ENCODE assay signal across 8 cellular contexts in the genomic region with DNA sequence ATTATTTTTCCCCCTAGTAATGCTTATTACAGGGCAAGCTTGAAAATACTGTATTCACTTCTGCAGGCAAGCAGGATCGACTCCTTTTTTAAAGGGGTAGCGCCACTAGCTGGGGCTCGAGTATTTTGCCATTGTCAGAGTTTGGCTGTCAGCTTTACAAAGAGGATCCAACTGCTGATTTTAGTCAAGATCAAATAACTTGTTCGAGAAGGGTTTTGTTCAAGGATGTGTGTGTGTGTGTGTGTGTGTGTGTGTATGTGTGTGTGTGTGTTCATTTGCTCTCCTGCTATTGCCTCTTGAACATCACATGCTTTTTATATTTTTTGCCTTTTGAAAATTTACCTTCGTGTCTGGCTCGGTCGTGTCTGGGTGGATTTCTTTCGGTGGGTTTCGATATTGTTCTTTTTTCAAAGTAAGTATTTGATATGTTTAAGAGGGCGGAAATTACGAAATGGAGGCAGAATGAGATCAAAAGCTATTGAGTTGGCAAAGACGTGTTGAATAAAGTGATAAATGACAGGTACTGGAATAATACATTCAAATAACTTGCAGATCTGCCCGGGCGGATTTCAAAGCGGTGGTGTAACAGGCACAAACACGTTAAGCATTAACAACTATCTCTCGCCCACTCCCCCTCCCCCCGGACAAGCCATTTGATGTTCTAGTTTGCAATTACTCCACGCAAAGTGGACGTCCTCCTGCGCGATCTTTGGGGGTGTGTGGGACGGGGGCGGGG. TPM values are rescaled to one million over a fixed set of nuclear protein-coding genes. Genes with fewer than 3 reads are reported as not detected.
A peak's percentile ranks its signal among the peaks of the same experiment; 100 is the strongest.
DNase-seq lines count a peak whose midpoint lies in the region; ATAC-seq, FAIRE-seq and TF ChIP-seq lines count a peak whose summit lies in the region.

No MANE protein-coding gene starts in this region.

- BruUV-seq in HepG2 (replicated peaks; lab: Mats Ljungman, UMichigan) = no TSS peak

- no peaks in the 10 kb centered on the region for H3K27me3 Mint-ChIP-seq in activated CD4-positive, alpha-beta T cell treated with anti-CD3 and anti-CD28 coated beads, Interleukin-2, amount 10 ng/mL, durations not matched to agents 24 days and 14 days

- WGBS in HepG2 (ENCODE audit: low lambda C conversion rate) = under 1% methylated on average over 19 of the region's 24 CpGs

- TF ChIP-seq RAD21 in HepG2 (CRISPR knock-in tag; IDR thresholded peaks at IDR 0.05) = no peak

- peaks cover 14% of the 10 kb centered on the region for H3K36me3 Mint-ChIP-seq in activated CD4-positive, alpha-beta T cell treated with anti-CD3 and anti-CD28 coated beads, Interleukin-2, amount 10 ng/mL, durations not matched to agents 24 days and 14 days (ENCODE audit: low read depth)

- CTCF ChIA-PET in HepG2 (lab: Yijun Ruan, JAX; ENCODE audit: low intra/inter-chr PET ratio, low total read pairs) = no interaction called here

- peak; percentile 26 for FAIRE-seq in HepG2 (lab: Jason Lieb, UNC)

- no peak overlapping the region for H2AFZ ChIP-seq in HepG2 (ENCODE audit: low read length)

- TF ChIP-seq POLR2A in HepG2 (IDR thresholded peaks at IDR 0.05; ENCODE audit: insufficient read depth in 1 of 2, low read depth in 2 of 2, low read length in 2 of 2) = no peak

- peak overlapping the region; percentile 78 for H3K4me2 ChIP-seq in HepG2 (ENCODE audit: low read depth, low read length)

- intact Hi-C loops in activated CD4-positive, alpha-beta T cell treated with anti-CD3 and anti-CD28 coated beads, Interleukin-2, amount 10 ng/mL, durations not matched to agents 24 days and 14 days (cut with micrococcal nuclease) = loop anchor here (1.0 to 10.0 kb wide), 8 partner anchors 41 to 1165 kb away; a partner anchor contains a TSS
- intact Hi-C loops in HepG2 (cut with micrococcal nuclease; ENCODE audit: unreplicated experiment) = loop anchor here (1.0 to 5.0 kb wide), 4 partner anchors 66 to 365 kb away; a partner anchor contains a TSS

- peak; percentile 42 for DNase-seq in NCI-H146 (lab: John Stamatoyannopoulos, UW)
- peak; percentile 87 for DNase-seq in activated CD4-positive, alpha-beta T cell treated with anti-CD3 and anti-CD28 coated beads, Interleukin-2, amount 10 ng/mL, durations not matched to agents 24 days and 14 days
- DNase-seq in dermis blood vessel endothelial cell = peak; percentile 71
- DNase-seq in HepG2 (ENCODE audit: low spot score) = peak; percentile 70
- peak; percentile 45 to 55 for DNase-seq in stimulated activated CD4-positive, alpha-beta T cell treated with anti-CD3 and anti-CD28 coated beads, Interleukin-4, amount 100 ng/mL, for 48 hours (ENCODE audit: low read depth in 2 of 2)
- DNase-seq in mesenteric fat pad (ENCODE audit: low spot score) = no peak

- peak overlapping the region; percentile 93 to 96 (median 94) for H3K4me3 ChIP-seq in HepG2 (replicated peaks in 1 of 3; ENCODE audit: insufficient read depth in 1 of 3, low read depth in 2 of 3, low read length in 3 of 3)

- ATAC-seq in GM21447 (IDR thresholded peaks at IDR 0.05; ENCODE audit: unreplicated experiment) (peak; percentile 5), HepG2 (peak; percentile 67)

- peak overlapping the region; percentile 92 for H3K4me3 Mint-ChIP-seq in activated CD4-positive, alpha-beta T cell treated with anti-CD3 and anti-CD28 coated beads, Interleukin-2, amount 10 ng/mL, durations not matched to agents 24 days and 14 days

- peaks cover 4% of the 10 kb centered on the region; the same call in 1 of the 2 replicates for H4K20me1 ChIP-seq in HepG2 (ENCODE audit: insufficient read depth, low read length)

- TF ChIP-seq EP300 in HepG2 (IDR thresholded peaks at IDR 0.05; ENCODE audit: low read depth in 2 of 2, low read length in 2 of 2) = no peak
- no peak for TF ChIP-seq EP300 in HepG2 (CRISPR knock-in tag; IDR thresholded peaks at IDR 0.05; ENCODE audit: borderline replicate concordance)

- TF ChIP-seq CTCF in C4-2B (conservative IDR thresholded peaks at IDR 0.05) (no peak; the same call in 1 of the 2 replicates), HepG2 (CRISPR knock-in tag; IDR thresholded peaks at IDR 0.05) (peak; percentile 58)

- H3K4me1 ChIP-seq in HepG2 (ENCODE audit: insufficient read depth, low read length) = peaks cover 59% of the 10 kb centered on the region

- no peaks in the 10 kb centered on the region for H3K36me3 ChIP-seq in HepG2 (replicated peaks in 1 of 2; ENCODE audit: control insufficient read depth in 1 of 2, insufficient read depth in 2 of 2, low read length in 2 of 2)

- POLR2A ChIA-PET in HepG2 (lab: Yijun Ruan, JAX) = interaction anchor here (0.8 to 2.1 kb wide), 14 partner anchors 34 to 366 kb away, joined by 3 to 12 read pairs (median 4); a partner anchor contains a TSS

- H3K4me1 Mint-ChIP-seq in activated CD4-positive, alpha-beta T cell treated with anti-CD3 and anti-CD28 coated beads, Interleukin-2, amount 10 ng/mL, durations not matched to agents 24 days and 14 days = peaks cover 39% of the 10 kb centered on the region

- H3K9me3 Mint-ChIP-seq in activated CD4-positive, alpha-beta T cell treated with anti-CD3 and anti-CD28 coated beads, Interleukin-2, amount 10 ng/mL, durations not matched to agents 24 days and 14 days = no peaks in the 10 kb centered on the region

- peak overlapping the region; percentile 96 for H3K9ac ChIP-seq in HepG2 (ENCODE audit: insufficient read depth, low read depth, low read length)

- H3K79me2 ChIP-seq in HepG2 (ENCODE audit: insufficient read depth, low read length) = peaks cover 59% of the 10 kb centered on the region

- H3K27ac ChIP-seq in C4-2B = peak overlapping the region; percentile 98
- peak overlapping the region; percentile 94 for H3K27ac ChIP-seq in HepG2 (ENCODE audit: extremely low read length, insufficient read depth, low read length)

- peak overlapping the region; percentile 97 for H3K27ac Mint-ChIP-seq in activated CD4-positive, alpha-beta T cell treated with anti-CD3 and anti-CD28 coated beads, Interleukin-2, amount 10 ng/mL, durations not matched to agents 24 days and 14 days

- no peaks in the 10 kb centered on the region; a peak in 1 of 5 replicates for H3K27me3 ChIP-seq in HepG2 (ENCODE audit: control insufficient read depth in 1 of 2, insufficient read depth in 2 of 2, low read length in 2 of 2)

- H3K9me3 ChIP-seq in HepG2 (ENCODE audit: low read length) = no peaks in the 10 kb centered on the region

- in situ Hi-C loops in HepG2 (cut with HindIII; ENCODE audit: extremely low pct_ligation_motif_present, low pct_unique_long_range_greater_than_20kb) = loop anchor here (5.0 to 10.0 kb wide), 3 partner anchors 145 to 352 kb away; no protein-coding TSS in a partner anchor

TF ChIP-seq in HepG2, 621 proteins besides CTCF, POLR2A, EP300 and RAD21 (continues in another document):
- TF ChIP-seq ZBTB7A (CRISPR knock-in tag; IDR thresholded peaks at IDR 0.05) = no peak
- 0 out of 2 replicates have a peak, but pooled peaks have one; percentile 11 for TF ChIP-seq ZNF264 (CRISPR knock-in tag; IDR thresholded peaks at IDR 0.05)
- TF ChIP-seq, protein P1, sequence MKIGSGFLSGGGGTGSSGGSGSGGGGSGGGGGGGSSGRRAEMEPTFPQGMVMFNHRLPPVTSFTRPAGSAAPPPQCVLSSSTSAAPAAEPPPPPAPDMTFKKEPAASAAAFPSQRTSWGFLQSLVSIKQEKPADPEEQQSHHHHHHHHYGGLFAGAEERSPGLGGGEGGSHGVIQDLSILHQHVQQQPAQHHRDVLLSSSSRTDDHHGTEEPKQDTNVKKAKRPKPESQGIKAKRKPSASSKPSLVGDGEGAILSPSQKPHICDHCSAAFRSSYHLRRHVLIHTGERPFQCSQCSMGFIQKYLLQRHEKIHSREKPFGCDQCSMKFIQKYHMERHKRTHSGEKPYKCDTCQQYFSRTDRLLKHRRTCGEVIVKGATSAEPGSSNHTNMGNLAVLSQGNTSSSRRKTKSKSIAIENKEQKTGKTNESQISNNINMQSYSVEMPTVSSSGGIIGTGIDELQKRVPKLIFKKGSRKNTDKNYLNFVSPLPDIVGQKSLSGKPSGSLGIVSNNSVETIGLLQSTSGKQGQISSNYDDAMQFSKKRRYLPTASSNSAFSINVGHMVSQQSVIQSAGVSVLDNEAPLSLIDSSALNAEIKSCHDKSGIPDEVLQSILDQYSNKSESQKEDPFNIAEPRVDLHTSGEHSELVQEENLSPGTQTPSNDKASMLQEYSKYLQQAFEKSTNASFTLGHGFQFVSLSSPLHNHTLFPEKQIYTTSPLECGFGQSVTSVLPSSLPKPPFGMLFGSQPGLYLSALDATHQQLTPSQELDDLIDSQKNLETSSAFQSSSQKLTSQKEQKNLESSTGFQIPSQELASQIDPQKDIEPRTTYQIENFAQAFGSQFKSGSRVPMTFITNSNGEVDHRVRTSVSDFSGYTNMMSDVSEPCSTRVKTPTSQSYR (CRISPR knock-in tag; IDR thresholded peaks at IDR 0.05; ENCODE audit: borderline replicate concordance) = peak; percentile 54
- 0 out of 2 replicates have a peak, but pooled peaks have one; percentile 70 for TF ChIP-seq ZKSCAN5 (CRISPR knock-in tag; IDR thresholded peaks at IDR 0.05)

RNA-seq across cellular contexts. Expression of a gene that starts 1.1 kb away (rescaled TPM):
- 56.9 and 58.2 TPM in 2 replicates for total RNA-seq in activated CD4-positive, alpha-beta T cell treated with anti-CD3 and anti-CD28 coated beads, Interleukin-2, amount 10 ng/mL, durations not matched to agents 24 days and 14 days
- 14.0 and 16.1 TPM in 2 replicates for total RNA-seq in dermis blood vessel endothelial cell
- 6.2 and 7.9 TPM in 2 replicates for total RNA-seq in HepG2 (2016; rRNA removed; fragmentation: Illumina TruSeq; extraction: Trizol)
- total RNA-seq in HepG2 (2016; cell fraction: cytosol; rRNA removed; fragmentation: Illumina TruSeq; extraction: Trizol; ENCODE audit: low read depth) = 0.51 and 1.4 TPM in 2 replicates
- 6.4 and 7.4 TPM in 2 replicates for total RNA-seq in HepG2 (2016; cell fraction: insoluble cytoplasmic fraction; rRNA removed; fragmentation: Illumina TruSeq; extraction: Trizol)
- 2.4 and 2.6 TPM in 2 replicates for total RNA-seq in HepG2 (2016; cell fraction: membrane; rRNA removed; fragmentation: Illumina TruSeq; extraction: Trizol)
- 14.1 and 15.4 TPM in 2 replicates for total RNA-seq in HepG2 (2016; cell fraction: nucleus; rRNA removed; fragmentation: Illumina TruSeq; extraction: Trizol)
- polyA plus RNA-seq in HepG2 (2011; rRNA removed) = 14.5 and 21.1 TPM in 2 replicates
- polyA plus RNA-seq in HepG2 (2011; cell fraction: cytosol; rRNA removed) = 10.9 and 13.9 TPM in 2 replicates
- 14.6 and 21.9 TPM in 2 replicates for polyA plus RNA-seq in HepG2 (2011; cell fraction: nucleus; rRNA removed)
- polyA plus RNA-seq in HepG2 (2012) = 14.5 and 16.7 TPM in 2 replicates
- 0.14 and 0.15 TPM in 2 replicates for polyA plus RNA-seq in HepG2 (2016; cell fraction: cytosol; fragmentation: Illumina TruSeq; extraction: Trizol; ENCODE audit: low read depth)
- 4.7 and 5.3 TPM in 2 replicates for polyA plus RNA-seq in HepG2 (2016; cell fraction: insoluble cytoplasmic fraction; fragmentation: Illumina TruSeq; extraction: Trizol; ENCODE audit: low read depth)
- polyA plus RNA-seq in HepG2 (2016; cell fraction: membrane; fragmentation: Illumina TruSeq; extraction: Trizol; ENCODE audit: low read depth) = 0.54 and 0.63 TPM in 2 replicates
- polyA plus RNA-seq in HepG2 (2016; cell fraction: nucleus; fragmentation: Illumina TruSeq; extraction: Trizol; ENCODE audit: insufficient read depth, low read depth) = 6.4 and 7.2 TPM in 2 replicates
- 50.5 and 55.3 TPM in 2 replicates for polyA minus RNA-seq in HepG2 (2011; rRNA and poly(A)+ RNA removed; ENCODE audit: low replicate concordance)
- 30.8 and 33.9 TPM in 2 replicates for polyA minus RNA-seq in HepG2 (2011; cell fraction: cytosol; rRNA and poly(A)+ RNA removed)
- 111 and 117 TPM in 2 replicates for polyA minus RNA-seq in HepG2 (2011; cell fraction: nucleus; rRNA and poly(A)+ RNA removed)
- 126 TPM for total RNA-seq in mesenteric fat pad
